ENCODE assay signal across 8 cellular contexts in genomic region chr2:217899231-217900009, GRCh38.
DNase-seq lines count a peak whose midpoint lies in the region; ATAC-seq, FAIRE-seq and TF ChIP-seq lines count a peak whose summit lies in the region.

No MANE protein-coding gene starts in this region.

- H2BK15ac ChIP-seq in H1 (ENCODE audit: low read length): peak overlapping the region; percentile 81; the same call in 1 of the 2 replicates

- H2BK120ac ChIP-seq in H1 (replicated peaks; ENCODE audit: low read depth, low read length): no peak overlapping the region

- peak; percentile 62 for ATAC-seq in HG02798 (IDR thresholded peaks at IDR 0.05; ENCODE audit: poor library complexity, unreplicated experiment)
- no peak for ATAC-seq in HG03097 (IDR thresholded peaks at IDR 0.05; ENCODE audit: low FRiP score, unreplicated experiment)

- H3K14ac ChIP-seq in H1 (ENCODE audit: insufficient read length): no peak overlapping the region

- peak overlapping the region; percentile 63 for H2BK12ac ChIP-seq in H1 (ENCODE audit: low read depth, low read length)

- H2AK5ac ChIP-seq in H1 (ENCODE audit: low read depth, low read length): no peak overlapping the region; the same call in 1 of the 2 replicates

- H3K27me3 ChIP-seq in H1 (replicated peaks in 1 of 4; ENCODE audit: control insufficient read depth in 3 of 4, extremely low read depth in 1 of 4, insufficient read depth in 3 of 4, low read length in 3 of 4) (no peaks in the 10 kb centered on the region; a peak in 1 of 7 replicates), muscle layer of colon (ENCODE audit: control insufficient read depth in 1 of 2, insufficient read depth in 2 of 2, low read length in 2 of 2) (no peaks in the 10 kb centered on the region)

- no peak overlapping the region for H2AFZ ChIP-seq in OCI-LY7 (ENCODE audit: low read length)
- no peak overlapping the region for H2AFZ ChIP-seq in H1 (ENCODE audit: low read length)

- H3K36me3 ChIP-seq in OCI-LY7 (ENCODE audit: insufficient read depth, low read length) (no peaks in the 10 kb centered on the region), H1 (ENCODE audit: control insufficient read depth in 2 of 4, insufficient read depth in 4 of 4, low read length in 3 of 4) (no peaks in the 10 kb centered on the region), muscle layer of colon (ENCODE audit: insufficient read depth, low read length) (peaks cover 69% of the 10 kb centered on the region)

- no peak overlapping the region for H2BK20ac ChIP-seq in H1 (ENCODE audit: low read length)

- no peak overlapping the region for H3K56ac ChIP-seq in H1 (replicated peaks; ENCODE audit: insufficient read length, low read depth, low read length)

- peak overlapping the region; percentile 37 for H4K5ac ChIP-seq in H1 (ENCODE audit: insufficient read length, low read depth, low read length)

- H3K79me1 ChIP-seq in H1 (ENCODE audit: low read depth, low read length): no peaks in the 10 kb centered on the region

- H3K79me2 ChIP-seq in OCI-LY7 (ENCODE audit: insufficient read depth, low read depth, low read length) (no peaks in the 10 kb centered on the region), H1 (ENCODE audit: control insufficient read depth in 1 of 2, insufficient read depth in 2 of 2, low read length in 2 of 2) (no peaks in the 10 kb centered on the region)

- no peak overlapping the region; the same call in 1 of the 2 replicates for H4K8ac ChIP-seq in H1 (ENCODE audit: extremely low read depth, insufficient read depth, low read length)

- H3K27ac ChIP-seq in OCI-LY7 (ENCODE audit: low read depth, low read length, poor library complexity, severe bottlenecking) (no peak overlapping the region), H1 (ENCODE audit: low read depth, low read length) (no peak overlapping the region), muscle layer of colon (ENCODE audit: low read depth, low read length) (peak overlapping the region; percentile 59)

- CTCF ChIA-PET in OCI-LY7 (lab: Charles Lee; ENCODE audit: unreplicated experiment): no interaction called here
- CTCF ChIA-PET in H1 (lab: Charles Lee; ENCODE audit: partially characterized antibody): interaction anchor here (0.7 to 14.9 kb wide), 55 partner anchors 10 to 169 kb away, joined by 3 to 207 read pairs (median 4); partner anchors contain the start of gene RUFY4

- H3K23me2 ChIP-seq in H1 (ENCODE audit: low read depth, low read length): no peaks in the 10 kb centered on the region

- 54% methylated on average over 10 of the region's 11 CpGs; no CpG with 5 or more reads in 1 of the 2 experiments for WGBS in H1 (ENCODE audit: extremely low coverage in 1 of 2, insufficient coverage in 1 of 2, insufficient read length in 1 of 2, insufficient replicate concordance in 2 of 2, low coverage in 1 of 2, low lambda C conversion rate in 2 of 2, missing lambda C conversion rate in 1 of 2), 2 experiments

- FAIRE-seq in H1 (lab: Jason Lieb, UNC): peak; percentile 81

- H3K23ac ChIP-seq in H1 (ENCODE audit: insufficient read length): no peak overlapping the region

- BruUV-seq in OCI-LY7 (replicated peaks; lab: Mats Ljungman, UMichigan): no TSS peak

- no peaks in the 10 kb centered on the region for H3K9me3 ChIP-seq in OCI-LY7 (ENCODE audit: low read length)
- H3K9me3 ChIP-seq in H1 (ENCODE audit: insufficient read depth in 2 of 2, low read depth in 1 of 2, low read length in 1 of 2): no peaks in the 10 kb centered on the region
- no peaks in the 10 kb centered on the region for H3K9me3 ChIP-seq in muscle layer of colon (ENCODE audit: low read length)

- DNase-seq in GM04504 (ENCODE audit: low read depth): peak; percentile 76
- DNase-seq in OCI-LY7 (ENCODE audit: low spot score): peak; percentile 28
- DNase-seq in H1 (ENCODE audit: low read depth in 1 of 2, low spot score in 2 of 2): peak; percentile 71 to 93
- no peak for DNase-seq in NCI-H2171 treated with DMSO at 0.1 percent for 48 hours (lab: John Stamatoyannopoulos, UW)
- no peak for DNase-seq in NCI-H187 treated with DMSO at 0.1 percent for 48 hours (lab: John Stamatoyannopoulos, UW)

- H3K9me2 ChIP-seq in OCI-LY7 (ENCODE audit: insufficient read depth, low read length): no peaks in the 10 kb centered on the region

- H4K20me1 ChIP-seq in OCI-LY7 (ENCODE audit: insufficient read depth, low read length): no peaks in the 10 kb centered on the region
- H4K20me1 ChIP-seq in H1 (replicated peaks in 1 of 2; ENCODE audit: control insufficient read depth in 1 of 2, insufficient read depth in 2 of 2, low read length in 2 of 2): no peaks in the 10 kb centered on the region

- no peak for TF ChIP-seq POLR2A in H1 (IDR thresholded peaks at IDR 0.05; ENCODE audit: control extremely low read depth in 1 of 2, low read depth in 2 of 2, low read length in 2 of 2)

- H2BK5ac ChIP-seq in H1 (ENCODE audit: low read depth, low read length): peak overlapping the region; percentile 66; the same call in 1 of the 2 replicates

- H3K4me3 ChIP-seq in OCI-LY7 (ENCODE audit: low read depth, low read length, poor library complexity, severe bottlenecking) (no peak overlapping the region), H1 (ENCODE audit: extremely low read depth in 1 of 4, insufficient read depth in 2 of 4, low read depth in 3 of 4, low read length in 4 of 4) (no peak overlapping the region), muscle layer of colon (ENCODE audit: low read depth in 1 of 2, low read length in 2 of 2) (peak overlapping the region in 1 of 2 donors; percentile 3)

- no peak overlapping the region for H4K91ac ChIP-seq in H1 (replicated peaks; ENCODE audit: insufficient read length, low read length)

- intact Hi-C loops in OCI-LY7 (cut with micrococcal nuclease; ENCODE audit: unreplicated experiment): no loop called here

- no peak overlapping the region for H3K9ac ChIP-seq in H1 (replicated peaks in 1 of 4; ENCODE audit: extremely low read depth in 1 of 4, low read depth in 3 of 4, low read length in 3 of 4)
- H3K9ac ChIP-seq in muscle layer of colon (ENCODE audit: low read length): no peak overlapping the region

- no peaks in the 10 kb centered on the region for H3K4me1 ChIP-seq in OCI-LY7 (ENCODE audit: insufficient read depth, low read length, poor library complexity, severe bottlenecking)
- peaks cover 0 to 4% (median 2%) of the 10 kb centered on the region in 4 experiments; a peak in 4 of 7 replicates for H3K4me1 ChIP-seq in H1 (replicated peaks in 1 of 4; ENCODE audit: control insufficient read depth in 3 of 4, insufficient read depth in 4 of 4, low read length in 3 of 4)
- peaks cover 78% of the 10 kb centered on the region for H3K4me1 ChIP-seq in muscle layer of colon (ENCODE audit: insufficient read depth, low read length)

- TF ChIP-seq EP300 in H1 (IDR thresholded peaks at IDR 0.05; ENCODE audit: borderline replicate concordance in 1 of 2, low read depth in 2 of 2, low read length in 2 of 2): no peak

- H3K18ac ChIP-seq in H1 (ENCODE audit: extremely low read depth, low read length): no peak overlapping the region

- POLR2A ChIA-PET in OCI-LY7 (lab: Charles Lee) (no interaction called here), H1 (lab: Charles Lee; ENCODE audit: partially characterized antibody) (interaction anchor here (1.2 kb wide), 1 partner anchor 9 kb away, joined by 3 read pairs; no protein-coding TSS in a partner anchor)

- peak; percentile 51 to 62 for TF ChIP-seq RAD21 in H1 (IDR thresholded peaks at IDR 0.05 in 1 of 2, conservative IDR thresholded peaks at IDR 0.05 in 1 of 2; ENCODE audit: low read depth in 2 of 2, low read length in 2 of 2)

- TF ChIP-seq CTCF in OCI-LY7 (conservative IDR thresholded peaks at IDR 0.05; ENCODE audit: low read length) (peak; percentile 79), H1 (IDR thresholded peaks at IDR 0.05; ENCODE audit: control extremely low read depth in 1 of 3, insufficient read depth in 1 of 3, low read depth in 1 of 3, low read length in 3 of 3) (peak; percentile 79 to 98 (median 90))

- H3K4ac ChIP-seq in H1 (replicated peaks; ENCODE audit: insufficient read length, low read depth, low read length): no peak overlapping the region

- H3K4me2 ChIP-seq in OCI-LY7 (ENCODE audit: low read length): no peak overlapping the region
- H3K4me2 ChIP-seq in H1 (ENCODE audit: insufficient read depth in 1 of 2, low read depth in 2 of 2, low read length in 2 of 2): no peak overlapping the region

TF ChIP-seq in H1, 55 proteins besides CTCF, POLR2A, EP300 and RAD21:
- TF ChIP-seq CREB1 (IDR thresholded peaks at IDR 0.05) (peak; percentile 83), SP2 (IDR thresholded peaks at IDR 0.05; ENCODE audit: low read length) (no peak), BRCA1 (IDR thresholded peaks at IDR 0.05; ENCODE audit: low read depth, low read length) (peak; percentile 36; the same call in 1 of the 2 replicates), JUND (IDR thresholded peaks at IDR 0.05; ENCODE audit: low read length) (peak; percentile 65; the same call in 1 of the 2 replicates), USF2 (IDR thresholded peaks at IDR 0.05; ENCODE audit: low read length) (0 out of 2 replicates have a peak, but pooled peaks have one; percentile 11)

Comparison
In these comparisons a context has a peak if more than half of its experiments do, and no peak if none do; other contexts are left out.
1. DNase-seq: peak in GM04504 (single experiment), OCI-LY7 (single experiment) and H1 (2 of 2); none in NCI-H2171 treated with DMSO at 0.1 percent for 48 hours (single experiment) and NCI-H187 treated with DMSO at 0.1 percent for 48 hours (single experiment).